In genomic region chrX:129781134-129782014, GRCh38 we compare ENCODE assay signal across 1 cellular context.
TF ChIP-seq lines count a peak whose summit lies in the region.

No MANE protein-coding gene starts in this region.

TF ChIP-seq in GM12878, 131 proteins besides CTCF, POLR2A, EP300 and RAD21 (continued from another document and continues in another):
- TF ChIP-seq E2F4 (IDR thresholded peaks at IDR 0.05; ENCODE audit: low read depth, low read length), result no peak
- no peak for TF ChIP-seq USF2 (IDR thresholded peaks at IDR 0.05; ENCODE audit: borderline replicate concordance, low read depth, low read length)
- peak; percentile 30; the same call in 1 of the 2 replicates for TF ChIP-seq MAX (IDR thresholded peaks at IDR 0.05; ENCODE audit: low read depth, low read length)
- no peak for TF ChIP-seq JUNB (IDR thresholded peaks at IDR 0.05)
- TF ChIP-seq PAX8 (IDR thresholded peaks at IDR 0.05), result no peak
- no peak for TF ChIP-seq ZBTB11 (CRISPR knock-in tag; IDR thresholded peaks at IDR 0.05)
- TF ChIP-seq NR2C1 (IDR thresholded peaks at IDR 0.05), result no peak
- TF ChIP-seq TCF7 (IDR thresholded peaks at IDR 0.05; ENCODE audit: borderline replicate concordance), result no peak
- TF ChIP-seq POU2F2 (IDR thresholded peaks at IDR 0.05; ENCODE audit: borderline replicate concordance, low read depth, low read length), result peak; percentile 51; the same call in 2 of the 3 replicates
- TF ChIP-seq, protein P1, sequence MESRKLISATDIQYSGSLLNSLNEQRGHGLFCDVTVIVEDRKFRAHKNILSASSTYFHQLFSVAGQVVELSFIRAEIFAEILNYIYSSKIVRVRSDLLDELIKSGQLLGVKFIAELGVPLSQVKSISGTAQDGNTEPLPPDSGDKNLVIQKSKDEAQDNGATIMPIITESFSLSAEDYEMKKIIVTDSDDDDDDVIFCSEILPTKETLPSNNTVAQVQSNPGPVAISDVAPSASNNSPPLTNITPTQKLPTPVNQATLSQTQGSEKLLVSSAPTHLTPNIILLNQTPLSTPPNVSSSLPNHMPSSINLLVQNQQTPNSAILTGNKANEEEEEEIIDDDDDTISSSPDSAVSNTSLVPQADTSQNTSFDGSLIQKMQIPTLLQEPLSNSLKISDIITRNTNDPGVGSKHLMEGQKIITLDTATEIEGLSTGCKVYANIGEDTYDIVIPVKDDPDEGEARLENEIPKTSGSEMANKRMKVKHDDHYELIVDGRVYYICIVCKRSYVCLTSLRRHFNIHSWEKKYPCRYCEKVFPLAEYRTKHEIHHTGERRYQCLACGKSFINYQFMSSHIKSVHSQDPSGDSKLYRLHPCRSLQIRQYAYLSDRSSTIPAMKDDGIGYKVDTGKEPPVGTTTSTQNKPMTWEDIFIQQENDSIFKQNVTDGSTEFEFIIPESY (IDR thresholded peaks at IDR 0.05), result no peak
- peak; percentile 68; the same call in 1 of the 2 replicates for TF ChIP-seq SIN3A (IDR thresholded peaks at IDR 0.05; ENCODE audit: low read depth, low read length)
- no peak for TF ChIP-seq CREB1 (IDR thresholded peaks at IDR 0.05; ENCODE audit: low read depth)
- peak; percentile 89 for TF ChIP-seq MEF2B (IDR thresholded peaks at IDR 0.05; ENCODE audit: partially characterized antibody, poor library complexity, severe bottlenecking)
- TF ChIP-seq RFX5 (IDR thresholded peaks at IDR 0.05; ENCODE audit: low read depth, low read length), result no peak
- TF ChIP-seq BHLHE40 (IDR thresholded peaks at IDR 0.05; ENCODE audit: borderline replicate concordance in 1 of 2, low read depth in 2 of 2, low read length in 1 of 2), result no peak; a peak in 1 of 4 replicates
- TF ChIP-seq CHD1 (IDR thresholded peaks at IDR 0.05; ENCODE audit: low read depth, low read length), result 0 out of 2 replicates have a peak, but pooled peaks have one; percentile 65
- no peak for TF ChIP-seq PML (IDR thresholded peaks at IDR 0.05; ENCODE audit: low read length)
- TF ChIP-seq IKZF2 (IDR thresholded peaks at IDR 0.05), result peak; percentile 69
- peak; percentile 37 for TF ChIP-seq SP1 (IDR thresholded peaks at IDR 0.05; ENCODE audit: low read depth, low read length)
- peak; percentile 57; the same call in 1 of the 2 replicates for TF ChIP-seq LARP7 (IDR thresholded peaks at IDR 0.05)
- TF ChIP-seq SMAD5 (IDR thresholded peaks at IDR 0.05; ENCODE audit: low read depth), result no peak; the same call in 1 of the 2 replicates
- no peak for TF ChIP-seq GABPA (IDR thresholded peaks at IDR 0.05; ENCODE audit: low read depth)
- TF ChIP-seq TAF1 (IDR thresholded peaks at IDR 0.05; ENCODE audit: borderline replicate concordance, low read depth, low read length), result peak; percentile 48; the same call in 1 of the 2 replicates
- TF ChIP-seq, protein P2, sequence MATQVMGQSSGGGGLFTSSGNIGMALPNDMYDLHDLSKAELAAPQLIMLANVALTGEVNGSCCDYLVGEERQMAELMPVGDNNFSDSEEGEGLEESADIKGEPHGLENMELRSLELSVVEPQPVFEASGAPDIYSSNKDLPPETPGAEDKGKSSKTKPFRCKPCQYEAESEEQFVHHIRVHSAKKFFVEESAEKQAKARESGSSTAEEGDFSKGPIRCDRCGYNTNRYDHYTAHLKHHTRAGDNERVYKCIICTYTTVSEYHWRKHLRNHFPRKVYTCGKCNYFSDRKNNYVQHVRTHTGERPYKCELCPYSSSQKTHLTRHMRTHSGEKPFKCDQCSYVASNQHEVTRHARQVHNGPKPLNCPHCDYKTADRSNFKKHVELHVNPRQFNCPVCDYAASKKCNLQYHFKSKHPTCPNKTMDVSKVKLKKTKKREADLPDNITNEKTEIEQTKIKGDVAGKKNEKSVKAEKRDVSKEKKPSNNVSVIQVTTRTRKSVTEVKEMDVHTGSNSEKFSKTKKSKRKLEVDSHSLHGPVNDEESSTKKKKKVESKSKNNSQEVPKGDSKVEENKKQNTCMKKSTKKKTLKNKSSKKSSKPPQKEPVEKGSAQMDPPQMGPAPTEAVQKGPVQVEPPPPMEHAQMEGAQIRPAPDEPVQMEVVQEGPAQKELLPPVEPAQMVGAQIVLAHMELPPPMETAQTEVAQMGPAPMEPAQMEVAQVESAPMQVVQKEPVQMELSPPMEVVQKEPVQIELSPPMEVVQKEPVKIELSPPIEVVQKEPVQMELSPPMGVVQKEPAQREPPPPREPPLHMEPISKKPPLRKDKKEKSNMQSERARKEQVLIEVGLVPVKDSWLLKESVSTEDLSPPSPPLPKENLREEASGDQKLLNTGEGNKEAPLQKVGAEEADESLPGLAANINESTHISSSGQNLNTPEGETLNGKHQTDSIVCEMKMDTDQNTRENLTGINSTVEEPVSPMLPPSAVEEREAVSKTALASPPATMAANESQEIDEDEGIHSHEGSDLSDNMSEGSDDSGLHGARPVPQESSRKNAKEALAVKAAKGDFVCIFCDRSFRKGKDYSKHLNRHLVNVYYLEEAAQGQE (IDR thresholded peaks at IDR 0.05; ENCODE audit: low read depth, low read length), result no peak
- no peak for TF ChIP-seq NFYA (IDR thresholded peaks at IDR 0.05; ENCODE audit: borderline replicate concordance, low read depth, low read length)
- no peak for TF ChIP-seq YY1 (IDR thresholded peaks at IDR 0.05; ENCODE audit: low read depth, low read length)
- TF ChIP-seq ZSCAN29 (IDR thresholded peaks at IDR 0.05), result no peak
- TF ChIP-seq SMAD1 (IDR thresholded peaks at IDR 0.05; ENCODE audit: low read depth, partially characterized antibody), result no peak
- TF ChIP-seq SUZ12 (IDR thresholded peaks at IDR 0.05; ENCODE audit: unreplicated experiment), result no peak
- no peak for TF ChIP-seq RAD51 (IDR thresholded peaks at IDR 0.05)
- TF ChIP-seq GATAD2B (conservative IDR thresholded peaks at IDR 0.05; ENCODE audit: low read depth), result peak; percentile 81
- TF ChIP-seq, protein P3, sequence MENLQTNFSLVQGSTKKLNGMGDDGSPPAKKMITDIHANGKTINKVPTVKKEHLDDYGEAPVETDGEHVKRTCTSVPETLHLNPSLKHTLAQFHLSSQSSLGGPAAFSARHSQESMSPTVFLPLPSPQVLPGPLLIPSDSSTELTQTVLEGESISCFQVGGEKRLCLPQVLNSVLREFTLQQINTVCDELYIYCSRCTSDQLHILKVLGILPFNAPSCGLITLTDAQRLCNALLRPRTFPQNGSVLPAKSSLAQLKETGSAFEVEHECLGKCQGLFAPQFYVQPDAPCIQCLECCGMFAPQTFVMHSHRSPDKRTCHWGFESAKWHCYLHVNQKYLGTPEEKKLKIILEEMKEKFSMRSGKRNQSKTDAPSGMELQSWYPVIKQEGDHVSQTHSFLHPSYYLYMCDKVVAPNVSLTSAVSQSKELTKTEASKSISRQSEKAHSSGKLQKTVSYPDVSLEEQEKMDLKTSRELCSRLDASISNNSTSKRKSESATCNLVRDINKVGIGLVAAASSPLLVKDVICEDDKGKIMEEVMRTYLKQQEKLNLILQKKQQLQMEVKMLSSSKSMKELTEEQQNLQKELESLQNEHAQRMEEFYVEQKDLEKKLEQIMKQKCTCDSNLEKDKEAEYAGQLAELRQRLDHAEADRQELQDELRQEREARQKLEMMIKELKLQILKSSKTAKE (IDR thresholded peaks at IDR 0.05; ENCODE audit: low read depth, poor library complexity, severe bottlenecking), result peak; percentile 60
- TF ChIP-seq NFXL1 (IDR thresholded peaks at IDR 0.05; ENCODE audit: borderline replicate concordance), result no peak
- TF ChIP-seq ESRRA (IDR thresholded peaks at IDR 0.05; ENCODE audit: low read length), result no peak
- TF ChIP-seq NR2C2 (IDR thresholded peaks at IDR 0.05; ENCODE audit: borderline replicate concordance, control insufficient read depth, insufficient read length, low read depth), result no peak
- TF ChIP-seq, protein P4, sequence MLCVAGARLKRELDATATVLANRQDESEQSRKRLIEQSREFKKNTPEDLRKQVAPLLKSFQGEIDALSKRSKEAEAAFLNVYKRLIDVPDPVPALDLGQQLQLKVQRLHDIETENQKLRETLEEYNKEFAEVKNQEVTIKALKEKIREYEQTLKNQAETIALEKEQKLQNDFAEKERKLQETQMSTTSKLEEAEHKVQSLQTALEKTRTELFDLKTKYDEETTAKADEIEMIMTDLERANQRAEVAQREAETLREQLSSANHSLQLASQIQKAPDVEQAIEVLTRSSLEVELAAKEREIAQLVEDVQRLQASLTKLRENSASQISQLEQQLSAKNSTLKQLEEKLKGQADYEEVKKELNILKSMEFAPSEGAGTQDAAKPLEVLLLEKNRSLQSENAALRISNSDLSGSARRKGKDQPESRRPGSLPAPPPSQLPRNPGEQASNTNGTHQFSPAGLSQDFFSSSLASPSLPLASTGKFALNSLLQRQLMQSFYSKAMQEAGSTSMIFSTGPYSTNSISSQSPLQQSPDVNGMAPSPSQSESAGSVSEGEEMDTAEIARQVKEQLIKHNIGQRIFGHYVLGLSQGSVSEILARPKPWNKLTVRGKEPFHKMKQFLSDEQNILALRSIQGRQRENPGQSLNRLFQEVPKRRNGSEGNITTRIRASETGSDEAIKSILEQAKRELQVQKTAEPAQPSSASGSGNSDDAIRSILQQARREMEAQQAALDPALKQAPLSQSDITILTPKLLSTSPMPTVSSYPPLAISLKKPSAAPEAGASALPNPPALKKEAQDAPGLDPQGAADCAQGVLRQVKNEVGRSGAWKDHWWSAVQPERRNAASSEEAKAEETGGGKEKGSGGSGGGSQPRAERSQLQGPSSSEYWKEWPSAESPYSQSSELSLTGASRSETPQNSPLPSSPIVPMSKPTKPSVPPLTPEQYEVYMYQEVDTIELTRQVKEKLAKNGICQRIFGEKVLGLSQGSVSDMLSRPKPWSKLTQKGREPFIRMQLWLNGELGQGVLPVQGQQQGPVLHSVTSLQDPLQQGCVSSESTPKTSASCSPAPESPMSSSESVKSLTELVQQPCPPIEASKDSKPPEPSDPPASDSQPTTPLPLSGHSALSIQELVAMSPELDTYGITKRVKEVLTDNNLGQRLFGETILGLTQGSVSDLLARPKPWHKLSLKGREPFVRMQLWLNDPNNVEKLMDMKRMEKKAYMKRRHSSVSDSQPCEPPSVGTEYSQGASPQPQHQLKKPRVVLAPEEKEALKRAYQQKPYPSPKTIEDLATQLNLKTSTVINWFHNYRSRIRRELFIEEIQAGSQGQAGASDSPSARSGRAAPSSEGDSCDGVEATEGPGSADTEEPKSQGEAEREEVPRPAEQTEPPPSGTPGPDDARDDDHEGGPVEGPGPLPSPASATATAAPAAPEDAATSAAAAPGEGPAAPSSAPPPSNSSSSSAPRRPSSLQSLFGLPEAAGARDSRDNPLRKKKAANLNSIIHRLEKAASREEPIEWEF (IDR thresholded peaks at IDR 0.05; ENCODE audit: insufficient replicate concordance, low read depth, low read length), result peak; percentile 88
- TF ChIP-seq TCF12 (IDR thresholded peaks at IDR 0.05; ENCODE audit: low read depth, low read length), result peak; percentile 80
- no peak for TF ChIP-seq FOXK2 (IDR thresholded peaks at IDR 0.05)
